ENCODE assay signal across 32 cellular contexts in the genomic region with DNA sequence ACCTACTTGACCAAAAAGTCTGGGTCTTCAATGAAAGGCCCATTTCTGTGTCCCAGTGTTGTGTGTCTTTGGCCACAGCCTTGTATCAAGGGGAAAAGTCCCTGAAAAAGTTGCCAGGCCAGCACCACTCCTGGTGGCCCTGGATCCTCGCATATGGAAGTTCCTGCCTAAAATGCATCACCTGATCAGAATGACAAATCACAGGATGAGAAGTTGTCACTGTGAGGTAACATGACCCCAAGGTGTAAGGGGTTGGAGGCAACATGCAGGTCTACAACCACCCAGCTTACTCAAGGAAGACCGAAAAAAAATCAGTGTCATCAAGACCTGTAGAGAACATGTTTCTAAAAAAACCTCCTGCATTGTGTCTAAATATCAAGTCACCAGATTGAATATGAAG. TPM values are rescaled to one million over a fixed set of nuclear protein-coding genes. Genes with fewer than 3 reads are reported as not detected.
"Had no signal": no experiment of that assay in that cellular context is flagged by ENCODE, and none has a peak within 500 bp of the region (broad histone marks: within the 10 kb centered on the region; RNA-seq: fewer than 3 reads in every experiment).

No MANE protein-coding gene starts in this region.

- H3K4me1 Mint-ChIP-seq: neural crest cell had no signal

- H3K4me1 ChIP-seq: colonic mucosa, esophagus muscularis mucosa, gastroesophageal sphincter, heart right ventricle, left lung, parathyroid adenoma, right lobe of liver, testis, tibial artery had no signal

- H3K36me3 ChIP-seq: colonic mucosa, esophagus muscularis mucosa, gastroesophageal sphincter, heart right ventricle, left lung, neutrophil, right lobe of liver, tibial artery had no signal

- H3K9ac ChIP-seq: parathyroid adenoma had no signal

- H3K36me3 Mint-ChIP-seq: type B pancreatic cell had no signal

- ATAC-seq: foreskin keratinocyte; gastroesophageal sphincter; heart right ventricle; left cardiac atrium; left lung; naive thymus-derived CD4-positive, alpha-beta T cell; right lobe of liver; stimulated activated naive B cell treated with anti-CD40 and anti-IgM and Interleukin-4, amounts not matched to agents 10 μg/mL and 1 μg/mL and 100 μg/mL, for 72 hours had no signal

- H3K27me3 ChIP-seq: colonic mucosa, esophagus muscularis mucosa, gastroesophageal sphincter, left lung, neutrophil, right lobe of liver, testis, tibial artery had no signal

- H2AFZ ChIP-seq: parathyroid adenoma had no signal

- FAIRE-seq: endothelial cell of umbilical vein, islet of Langerhans, small intestine had no signal

- H3K27me3 Mint-ChIP-seq: naive thymus-derived CD4-positive, alpha-beta T cell; progenitor cell of endocrine pancreas; stimulated activated naive B cell treated with anti-CD40 and anti-IgM and Interleukin-4, amounts not matched to agents 10 μg/mL and 1 μg/mL and 100 μg/mL, for 72 hours had no signal

- H3K4me3 Mint-ChIP-seq: naive thymus-derived CD4-positive, alpha-beta T cell; neural crest cell; stimulated activated naive B cell treated with anti-CD40 and anti-IgM and Interleukin-4, amounts not matched to agents 10 μg/mL and 1 μg/mL and 100 μg/mL, for 72 hours; type B pancreatic cell had no signal

- H3K4me3 ChIP-seq: colonic mucosa, esophagus muscularis mucosa, gastroesophageal sphincter, heart right ventricle, left lung, right lobe of liver, testis, tibial artery had no signal

- H3K9me3 Mint-ChIP-seq: neural crest cell; stimulated activated naive B cell treated with anti-CD40 and anti-IgM and Interleukin-4, amounts not matched to agents 10 μg/mL and 1 μg/mL and 100 μg/mL, for 72 hours; type B pancreatic cell had no signal

- H3K27ac Mint-ChIP-seq: progenitor cell of endocrine pancreas, type B pancreatic cell had no signal

- H3K79me2 ChIP-seq: parathyroid adenoma had no signal

- DNase-seq: colonic mucosa; dermis blood vessel endothelial cell; effector memory CD4-positive, alpha-beta T cell; foreskin keratinocyte; glutamatergic neuron; heart right ventricle; hippocampal formation; left cardiac atrium; left lung; mesendoderm; midbrain; naive thymus-derived CD4-positive, alpha-beta T cell; right lobe of liver; small intestine; stimulated activated CD4-positive, alpha-beta T cell treated with anti-CD3 and anti-CD28 coated beads, Interleukin-15, amount 100 ng/mL, for 24 hours; stimulated activated CD4-positive, alpha-beta T cell treated with anti-CD3 and anti-CD28 coated beads, Interleukin-2, amount 100 ng/mL, for 48 hours; stimulated activated naive B cell treated with anti-CD40 and anti-IgM and Interleukin-4, amounts not matched to agents 10 μg/mL and 1 μg/mL and 100 μg/mL, for 72 hours; substantia nigra; testis; tibial artery had no signal

- H3K27ac ChIP-seq: colonic mucosa, esophagus muscularis mucosa, foreskin keratinocyte, gastroesophageal sphincter, heart right ventricle, left lung, neutrophil, parathyroid adenoma, right lobe of liver, testis, tibial artery had no signal

RNA-seq across cellular contexts. Expression of a gene that starts 25.6 kb away (rescaled TPM):
- total RNA-seq: chondrocyte, epithelial cell of proximal tubule, kidney epithelial cell, neural crest cell had no signal
